13 cellular contexts compared by ENCODE assay signal in genomic region chr19:17727843-17728242, GRCh38. TPM values are rescaled to one million over a fixed set of nuclear protein-coding genes. Genes with fewer than 3 reads are reported as not detected.
DNase-seq lines count a peak whose midpoint lies in the region; ATAC-seq and TF ChIP-seq lines count a peak whose summit lies in the region.
"Had no signal": no experiment of that assay in that cellular context is flagged by ENCODE, and none has a peak within 500 bp of the region (broad histone marks: within the 10 kb centered on the region; RNA-seq: fewer than 3 reads in every experiment).

No MANE protein-coding gene starts in this region.

- ATAC-seq in GM18858 (IDR thresholded peaks at IDR 0.05; ENCODE audit: unreplicated experiment): no peak
- ATAC-seq: A549 had no signal

- H3K27ac ChIP-seq in RWPE1: peak overlapping the region; percentile 6; the same call in 1 of the 2 replicates
- peak overlapping the region in 52 of 59 donors; percentile 12 to 90 (median 67) for H3K27ac ChIP-seq in dorsolateral prefrontal cortex
- H3K27ac ChIP-seq in temporal lobe (ENCODE audit: low read depth, low read length): peak overlapping the region; percentile 14
- H3K27ac ChIP-seq: A549 had no signal

- CTCF ChIA-PET in RWPE1 (lab: Yijun Ruan, JAX): no interaction called here

- intact Hi-C loops in dorsolateral prefrontal cortex (cut with DNase I): no loop called here

- no peaks in the 10 kb centered on the region for H3K27me3 ChIP-seq in dorsolateral prefrontal cortex
- H3K27me3 ChIP-seq: BE2C had no signal

- POLR2A ChIA-PET in RWPE1 (lab: Yijun Ruan, JAX; ENCODE audit: low non-redundant PET): no interaction called here

- peak overlapping the region in 19 of 59 donors; percentile 1 to 44 (median 18) for H3K4me3 ChIP-seq in dorsolateral prefrontal cortex
- H3K4me3 ChIP-seq: A549 had no signal

- no peak for TF ChIP-seq CTCF in RWPE1 (conservative IDR thresholded peaks at IDR 0.05; ENCODE audit: low read depth)
- TF ChIP-seq CTCF in dorsolateral prefrontal cortex (IDR thresholded peaks at IDR 0.05 in 54 of 56, conservative IDR thresholded peaks at IDR 0.05 in 2 of 56; ENCODE audit: low read depth in 1 of 56, partially characterized antibody in 56 of 56): no peak

- DNase-seq in D341Med (ENCODE audit: low spot score) (peak; percentile 21), RWPE1 (ENCODE audit: low spot score) (no peak), dorsolateral prefrontal cortex (no peak), NCI-H2171 (lab: John Stamatoyannopoulos, UW) (no peak)
- DNase-seq: BE2C; Caco-2; CD8-positive, alpha-beta memory T cell; DMS53; GF-D8; IMR-90 had no signal

RNA-seq across cellular contexts. Expression of gene MAP1S, which starts 8.6 kb away (rescaled TPM):
- total RNA-seq in dorsolateral prefrontal cortex (100 to 1,000 TPM in 116 of 120 experiments, 10 to 100 TPM in 4; 88.0 to 219 (median 156) TPM), temporal lobe (62.2 TPM)

RNA-seq across cellular contexts. Expression of gene FCHO1, which starts 23.4 kb away (rescaled TPM):
- total RNA-seq in dorsolateral prefrontal cortex (100 to 1,000 TPM in 21 of 120 experiments, 10 to 100 TPM in 99; 39.4 to 173 (median 76.8) TPM), temporal lobe (20.7 TPM)

RNA-seq across cellular contexts. Expression of gene UNC13A, which starts 39.7 kb away (rescaled TPM):
- 100 to 1,000 TPM in 114 of 120 experiments, 10 to 100 TPM in 6; 49.4 to 256 (median 166) TPM for total RNA-seq in dorsolateral prefrontal cortex
- 43.5 TPM for total RNA-seq in temporal lobe
- total RNA-seq: CD8-positive, alpha-beta memory T cell had no signal

Comparison
In these comparisons a context has a peak if more than half of its experiments do, and no peak if none do; other contexts are left out.
1. H3K27ac ChIP-seq: peak in every context shown above with its lines; median percentile 67 in dorsolateral prefrontal cortex; 14 in temporal lobe; 6 in RWPE1.